24 cellular contexts compared by ENCODE assay signal in genomic region chr5:98909363-98909762, GRCh38. TPM values are rescaled to one million over a fixed set of nuclear protein-coding genes. Genes with fewer than 3 reads are reported as not detected.
DNase-seq lines count a peak whose midpoint lies in the region; ATAC-seq and TF ChIP-seq lines count a peak whose summit lies in the region.
"Had no signal": no experiment of that assay in that cellular context is flagged by ENCODE, and none has a peak within 500 bp of the region (broad histone marks: within the 10 kb centered on the region; RNA-seq: fewer than 3 reads in every experiment).

No MANE protein-coding gene starts in this region.

- intact Hi-C loops in activated CD4-positive, alpha-beta T cell treated with anti-CD3 and anti-CD28 coated beads for 36 hours (cut with DNase I, micrococcal nuclease), result no loop called here
- intact Hi-C loops in A673 (cut with micrococcal nuclease; ENCODE audit: unreplicated experiment), result no loop called here

- H3K27ac Mint-ChIP-seq in activated CD4-positive, alpha-beta T cell treated with anti-CD3 and anti-CD28 coated beads for 36 hours, result peak overlapping the region; percentile 2
- peak overlapping the region; percentile 46 for H3K27ac Mint-ChIP-seq in activated naive CD8-positive, alpha-beta T cell treated with anti-CD3 and anti-CD28 coated beads for 36 hours
- H3K27ac Mint-ChIP-seq in naive thymus-derived CD8-positive, alpha-beta T cell, result peak overlapping the region in 7 of 10 donors; percentile 2 to 68 (median 37)
- H3K27ac Mint-ChIP-seq: activated T-helper 1 cell treated with anti-CD3 and anti-CD28 coated beads, Interleukin-12 subunit alpha, Interleukin-12 subunit beta, Interleukin-2, Interleukin-4 antibody, amounts not matched to agents 30 ng/mL and 10 ng/mL and 1 ng/mL, durations not matched to agents 14 hours and 24 hours and 36 hours had no signal

- H3K27ac ChIP-seq in A673 (ENCODE audit: low read depth, low read length, poor library complexity, severe bottlenecking), result no peak overlapping the region
- H3K27ac ChIP-seq: adrenal gland, brain microvascular endothelial cell, Peyer's patch, SJSA1 had no signal

- no peak for TF ChIP-seq CTCF in A673 (conservative IDR thresholded peaks at IDR 0.05; ENCODE audit: low read depth, low read length)

- H3K36me3 ChIP-seq in A673 (ENCODE audit: insufficient read depth, low read length, poor library complexity, severe bottlenecking), result peaks cover 2% of the 10 kb centered on the region
- H3K36me3 ChIP-seq: adrenal gland, brain microvascular endothelial cell had no signal

- H3K4me1 Mint-ChIP-seq in activated CD4-positive, alpha-beta T cell treated with anti-CD3 and anti-CD28 coated beads for 36 hours, result peaks cover 65% of the 10 kb centered on the region
- peaks cover 51% of the 10 kb centered on the region for H3K4me1 Mint-ChIP-seq in activated naive CD8-positive, alpha-beta T cell treated with anti-CD3 and anti-CD28 coated beads for 36 hours
- H3K4me1 Mint-ChIP-seq in naive thymus-derived CD8-positive, alpha-beta T cell, result peaks cover 26 to 76% (median 62%) of the 10 kb centered on the region in 4 donors

- CTCF ChIA-PET in activated CD4-positive, alpha-beta T cell treated with anti-CD3 and anti-CD28 coated beads for 36 hours (lab: Charles Lee), result interaction anchor here (1.0 to 5.7 kb wide), 3 partner anchors 15 to 151 kb away, joined by 3 to 49 read pairs (median 4); no protein-coding TSS in a partner anchor
- CTCF ChIA-PET in A673 (lab: Charles Lee), result no interaction called here

- no peak for ATAC-seq in activated CD4-positive, alpha-beta T cell treated with anti-CD3 and anti-CD28 coated beads for 36 hours
- no peak for ATAC-seq in naive thymus-derived CD8-positive, alpha-beta T cell
- ATAC-seq: esophagus mucosa had no signal

- no peaks in the 10 kb centered on the region for H3K9me3 Mint-ChIP-seq in activated CD4-positive, alpha-beta T cell treated with anti-CD3 and anti-CD28 coated beads for 36 hours (ENCODE audit: low read depth)
- H3K9me3 Mint-ChIP-seq in activated naive CD8-positive, alpha-beta T cell treated with anti-CD3 and anti-CD28 coated beads for 36 hours, result no peaks in the 10 kb centered on the region
- no peaks in the 10 kb centered on the region for H3K9me3 Mint-ChIP-seq in naive thymus-derived CD8-positive, alpha-beta T cell
- H3K9me3 Mint-ChIP-seq: activated T-helper 1 cell treated with anti-CD3 and anti-CD28 coated beads, Interleukin-12 subunit alpha, Interleukin-12 subunit beta, Interleukin-2, Interleukin-4 antibody, amounts not matched to agents 30 ng/mL and 10 ng/mL and 1 ng/mL, durations not matched to agents 14 hours and 24 hours and 36 hours had no signal

- H3K27me3 Mint-ChIP-seq in activated CD4-positive, alpha-beta T cell treated with anti-CD3 and anti-CD28 coated beads for 36 hours, result no peaks in the 10 kb centered on the region
- no peaks in the 10 kb centered on the region for H3K27me3 Mint-ChIP-seq in activated naive CD8-positive, alpha-beta T cell treated with anti-CD3 and anti-CD28 coated beads for 36 hours
- H3K27me3 Mint-ChIP-seq in naive thymus-derived CD8-positive, alpha-beta T cell, result no peaks in the 10 kb centered on the region

- peaks cover 20% of the 10 kb centered on the region for H3K36me3 Mint-ChIP-seq in activated CD4-positive, alpha-beta T cell treated with anti-CD3 and anti-CD28 coated beads for 36 hours (ENCODE audit: low read depth)
- H3K36me3 Mint-ChIP-seq in activated naive CD8-positive, alpha-beta T cell treated with anti-CD3 and anti-CD28 coated beads for 36 hours, result peaks cover 11% of the 10 kb centered on the region
- H3K36me3 Mint-ChIP-seq in naive thymus-derived CD8-positive, alpha-beta T cell, result peaks cover 0 to 51% (median 0%) of the 10 kb centered on the region in 3 donors

- no TSS peak for BruUV-seq in A673 (replicated peaks; lab: Mats Ljungman, UMichigan)

- peaks cover 33% of the 10 kb centered on the region for H3K4me1 ChIP-seq in A673 (ENCODE audit: insufficient read depth, low read length, poor library complexity, severe bottlenecking)
- H3K4me1 ChIP-seq: SJSA1 had no signal

- no peak overlapping the region for H3K4me3 ChIP-seq in A673 (ENCODE audit: low read depth, low read length, poor library complexity, severe bottlenecking)
- H3K4me3 ChIP-seq: adrenal gland, Peyer's patch, SJSA1 had no signal

- no peaks in the 10 kb centered on the region for H3K27me3 ChIP-seq in A673 (replicated peaks; ENCODE audit: insufficient read depth, low read depth, low read length, poor library complexity)
- H3K27me3 ChIP-seq: adrenal gland, brain microvascular endothelial cell, Peyer's patch, SJSA1 had no signal

- H3K4me3 Mint-ChIP-seq in activated CD4-positive, alpha-beta T cell treated with anti-CD3 and anti-CD28 coated beads for 36 hours, result no peak overlapping the region
- H3K4me3 Mint-ChIP-seq in activated naive CD8-positive, alpha-beta T cell treated with anti-CD3 and anti-CD28 coated beads for 36 hours, result no peak overlapping the region
- H3K4me3 Mint-ChIP-seq in naive thymus-derived CD8-positive, alpha-beta T cell, result peak overlapping the region in 1 of 10 donors; percentile 37
- H3K4me3 Mint-ChIP-seq: activated T-helper 1 cell treated with anti-CD3 and anti-CD28 coated beads, Interleukin-12 subunit alpha, Interleukin-12 subunit beta, Interleukin-2, Interleukin-4 antibody, amounts not matched to agents 30 ng/mL and 10 ng/mL and 1 ng/mL, durations not matched to agents 14 hours and 24 hours and 36 hours had no signal

- DNase-seq in activated CD4-positive, alpha-beta T cell treated with anti-CD3 and anti-CD28 coated beads for 36 hours, result no peak
- DNase-seq in activated CD4-positive, alpha-beta T cell treated with anti-CD3 and anti-CD28 coated beads, Interleukin-2, amount 50 U/mL, for 48 hours, result no peak
- DNase-seq in EH (ENCODE audit: low read depth) (peak; percentile 42), DMS 273 (lab: John Stamatoyannopoulos, UW; ENCODE audit: unreplicated experiment) (no peak), GM19240 (ENCODE audit: insufficient read length, low spot score) (no peak), A673 (ENCODE audit: low spot score) (no peak)
- DNase-seq in activated naive CD8-positive, alpha-beta T cell treated with anti-CD3 and anti-CD28 coated beads for 36 hours, result no peak
- no peak for DNase-seq in naive thymus-derived CD8-positive, alpha-beta T cell
- DNase-seq: 8988T; activated CD8-positive, alpha-beta memory T cell treated with anti-CD3 and anti-CD28 coated beads for 24 hours; adrenal gland; brain microvascular endothelial cell; effector memory CD4-positive, alpha-beta T cell; HCEC 1CT; NCI-H2171; NCI-H524; occipital lobe; Peyer's patch; small intestine; stimulated activated CD4-positive, alpha-beta T cell treated with anti-CD3 and anti-CD28 coated beads, Interleukin-2, amount 100 ng/mL, for 24 hours; stimulated activated naive CD4-positive, alpha-beta T cell treated with Interleukin-2 at 50 U/mL for 16 hours had no signal

- POLR2A ChIA-PET in activated CD4-positive, alpha-beta T cell treated with anti-CD3 and anti-CD28 coated beads for 36 hours (lab: Charles Lee), result no interaction called here
- POLR2A ChIA-PET in naive thymus-derived CD8-positive, alpha-beta T cell (lab: Charles Lee), result interaction anchor here (1.0 to 1.6 kb wide), 3 partner anchors 15 to 123 kb away, joined by 4 read pairs; no protein-coding TSS in a partner anchor
- POLR2A ChIA-PET in A673 (lab: Charles Lee; ENCODE audit: low non-redundant PET), result no interaction called here

- H3K9me3 ChIP-seq in A673 (ENCODE audit: low read depth, low read length, poor library complexity, severe bottlenecking), result no peaks in the 10 kb centered on the region
- H3K9me3 ChIP-seq: adrenal gland, Peyer's patch, SJSA1 had no signal

RNA-seq across cellular contexts. Expression of gene CHD1, which starts 19.4 kb away (rescaled TPM):
- 10 to 100 TPM; 50.8 to 75.5 TPM for total RNA-seq in activated CD4-positive, alpha-beta T cell treated with anti-CD3 and anti-CD28 coated beads for 36 hours
- 10 to 100 TPM; 58.0 to 58.5 TPM for total RNA-seq in activated naive CD8-positive, alpha-beta T cell treated with anti-CD3 and anti-CD28 coated beads for 36 hours
- 10 to 100 TPM; 89.2 to 97.5 TPM for total RNA-seq in naive thymus-derived CD8-positive, alpha-beta T cell
- 1 to 10 TPM; 8.6 to 9.4 (median 9.0) TPM for polyA plus RNA-seq in naive thymus-derived CD8-positive, alpha-beta T cell
- total RNA-seq in A673 (2021), result 57.8 and 61.0 TPM in 2 replicates
